In the genomic region with DNA sequence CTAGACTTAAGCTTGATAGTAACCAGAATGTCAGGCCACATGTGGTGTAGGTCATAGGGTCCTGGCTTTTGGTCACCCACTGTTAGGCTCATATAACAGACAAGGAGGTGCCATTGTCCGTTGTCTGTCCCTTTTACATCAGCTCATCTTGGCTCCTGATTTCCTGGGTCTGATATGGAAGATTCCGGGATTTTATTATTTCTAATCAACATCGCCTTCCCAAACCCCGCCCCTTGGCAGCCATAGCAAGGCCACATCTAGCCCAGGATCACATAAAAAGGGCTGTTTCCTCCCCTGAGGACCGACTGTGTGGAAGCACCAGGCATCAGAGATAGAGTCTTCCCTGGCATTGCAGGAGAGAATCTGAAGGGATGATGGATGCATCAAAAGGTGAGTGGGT, we compare ENCODE assay signal across 39 cellular contexts. TPM values are rescaled to one million over a fixed set of nuclear protein-coding genes. Genes with fewer than 3 reads are reported as not detected.
"Had no signal": no experiment of that assay in that cellular context is flagged by ENCODE, and none has a peak within 500 bp of the region (broad histone marks: within the 10 kb centered on the region; RNA-seq: fewer than 3 reads in every experiment).

A gene (plus strand): TSS at position 301 of the 400 bp plus-strand sequence. CDS start 71 bp downstream, at position 372.

- ATAC-seq: activated CD8-positive, alpha-beta T cell treated with anti-CD3 and anti-CD28 coated beads for 36 hours; activated naive CD4-positive, alpha-beta T cell treated with anti-CD3 and anti-CD28 coated beads, Interleukin-2, amount 50 U/mL, for 72 hours; activated T-cell treated with anti-CD3 and anti-CD28 coated beads, Interleukin-2, amount 50 U/mL, for 4 hours; activated T-cell treated with anti-CD3 and anti-CD28 coated beads, Interleukin-2, amount 50 U/mL, for 72 hours; activated T-helper 17 cell treated with anti-CD3 and anti-CD28 coated beads, Interleukin-2, amount 50 U/mL, for 72 hours; body of pancreas had no signal

- H3K9me3 ChIP-seq: adrenal gland, body of pancreas, breast epithelium had no signal

- H3K36me3 Mint-ChIP-seq: activated CD4-positive, alpha-beta memory T cell treated with anti-CD3 and anti-CD28 coated beads for 36 hours; activated naive CD4-positive, alpha-beta T cell treated with anti-CD3 and anti-CD28 coated beads, Interleukin-2, amount 50 U/mL, for 72 hours; activated naive CD8-positive, alpha-beta T cell treated with anti-CD3 and anti-CD28 coated beads for 36 hours had no signal

- FAIRE-seq: astrocyte, TTC549 had no signal

- H3K36me3 ChIP-seq: adrenal gland, brain microvascular endothelial cell, breast epithelium had no signal

- H3K4me3 ChIP-seq: adrenal gland, body of pancreas, breast epithelium had no signal

- H3K27ac Mint-ChIP-seq: activated B cell treated with CpG ODN at 0.5 μM for 24 hours; activated CD4-positive, alpha-beta memory T cell treated with anti-CD3 and anti-CD28 coated beads for 36 hours; activated CD4-positive, alpha-beta T cell treated with anti-CD3 and anti-CD28 coated beads, Interleukin-2, amount 10 ng/mL, durations not matched to agents 24 days and 14 days; activated CD8-positive, alpha-beta T cell treated with anti-CD3 and anti-CD28 coated beads for 36 hours; activated naive CD4-positive, alpha-beta T cell treated with anti-CD3 and anti-CD28 coated beads for 36 hours; activated naive CD4-positive, alpha-beta T cell treated with anti-CD3 and anti-CD28 coated beads, Interleukin-2, amount 50 U/mL, for 72 hours; activated naive CD8-positive, alpha-beta T cell treated with anti-CD3 and anti-CD28 coated beads for 36 hours; activated T-cell treated with anti-CD3 and anti-CD28 coated beads, Interleukin-2, amount 50 U/mL, for 72 hours; activated T-helper 1 cell treated with anti-CD3 and anti-CD28 coated beads, Interleukin-12 subunit alpha, Interleukin-12 subunit beta, Interleukin-2, Interleukin-4 antibody, amounts not matched to agents 30 ng/mL and 10 ng/mL and 1 ng/mL, durations not matched to agents 14 hours and 24 hours and 36 hours; activated T-helper 17 cell treated with anti-CD3 and anti-CD28 coated beads, Interleukin-2, amount 50 U/mL, for 72 hours; T-helper 1 cell treated with Interleukin-12 subunit alpha and Interleukin-12 subunit beta and Interleukin-4 antibody, amounts not matched to agents 30 μg/mL and 1 μg/mL, for 36 hours; T-helper 2 cell treated with Interferon-gamma antibody and Interleukin-4, amounts not matched to agents 5 μg/mL and 100 μg/mL, for 36 hours had no signal

- H3K4me1 Mint-ChIP-seq: activated B cell treated with CpG ODN at 0.5 μM for 24 hours; activated CD4-positive, alpha-beta T cell treated with anti-CD3 and anti-CD28 coated beads, Interleukin-2, amount 10 ng/mL, durations not matched to agents 24 days and 14 days; activated naive CD8-positive, alpha-beta T cell treated with anti-CD3 and anti-CD28 coated beads for 36 hours; activated T-helper 17 cell treated with anti-CD3 and anti-CD28 coated beads, Interleukin-2, amount 50 U/mL, for 72 hours had no signal

- H3K4me1 ChIP-seq: adrenal gland, breast epithelium had no signal

- H3K27me3 ChIP-seq: adrenal gland, body of pancreas, brain microvascular endothelial cell, breast epithelium had no signal

- H3K27ac ChIP-seq: adrenal gland, body of pancreas, brain microvascular endothelial cell, breast epithelium, VCaP had no signal

- H3K27me3 Mint-ChIP-seq: activated CD4-positive, alpha-beta memory T cell treated with anti-CD3 and anti-CD28 coated beads for 36 hours; activated CD8-positive, alpha-beta T cell treated with anti-CD3 and anti-CD28 coated beads for 36 hours; activated naive CD8-positive, alpha-beta T cell treated with anti-CD3 and anti-CD28 coated beads for 36 hours had no signal

- H3K9me3 Mint-ChIP-seq: activated B cell treated with CpG ODN at 0.5 μM for 24 hours; activated CD4-positive, alpha-beta memory T cell treated with anti-CD3 and anti-CD28 coated beads for 36 hours; activated CD4-positive, alpha-beta T cell treated with anti-CD3 and anti-CD28 coated beads, Interleukin-2, amount 10 ng/mL, durations not matched to agents 24 days and 14 days; activated CD8-positive, alpha-beta T cell treated with anti-CD3 and anti-CD28 coated beads for 36 hours; activated naive CD4-positive, alpha-beta T cell treated with anti-CD3 and anti-CD28 coated beads for 36 hours; activated naive CD4-positive, alpha-beta T cell treated with anti-CD3 and anti-CD28 coated beads, Interleukin-2, amount 50 U/mL, for 72 hours; activated naive CD8-positive, alpha-beta T cell treated with anti-CD3 and anti-CD28 coated beads for 36 hours; activated T-cell treated with anti-CD3 and anti-CD28 coated beads, Interleukin-2, amount 50 U/mL, for 4 hours; activated T-cell treated with anti-CD3 and anti-CD28 coated beads, Interleukin-2, amount 50 U/mL, for 72 hours; activated T-helper 1 cell treated with anti-CD3 and anti-CD28 coated beads, Interleukin-12 subunit alpha, Interleukin-12 subunit beta, Interleukin-2, Interleukin-4 antibody, amounts not matched to agents 30 ng/mL and 10 ng/mL and 1 ng/mL, durations not matched to agents 14 hours and 24 hours and 36 hours; activated T-helper 17 cell treated with anti-CD3 and anti-CD28 coated beads, Interleukin-2, amount 50 U/mL, for 72 hours; T-helper 1 cell treated with Interleukin-12 subunit alpha and Interleukin-12 subunit beta and Interleukin-4 antibody, amounts not matched to agents 30 μg/mL and 1 μg/mL, for 36 hours; T-helper 2 cell treated with Interferon-gamma antibody and Interleukin-4, amounts not matched to agents 5 μg/mL and 100 μg/mL, for 36 hours had no signal

- DNase-seq: activated B cell treated with CpG ODN at 0.5 μM for 24 hours; activated CD4-positive, alpha-beta memory T cell treated with anti-CD3 and anti-CD28 coated beads for 36 hours; activated CD4-positive, alpha-beta T cell treated with anti-CD3 and anti-CD28 coated beads for 4 hours; activated CD4-positive, alpha-beta T cell treated with anti-CD3 and anti-CD28 coated beads, Interleukin-2, amount 10 ng/mL, durations not matched to agents 24 days and 14 days; activated CD4-positive, alpha-beta T cell treated with anti-CD3 and anti-CD28 coated beads, Interleukin-2, amount 50 U/mL, for 1 hour; activated CD4-positive, alpha-beta T cell treated with anti-CD3 and anti-CD28 coated beads, Interleukin-2, amount 50 U/mL, for 4 hours; activated CD4-positive, CD25-positive, alpha-beta regulatory T cell treated with anti-CD3 and anti-CD28 coated beads, Interleukin-2, amount 50 U/mL, for 72 hours; activated CD8-positive, alpha-beta memory T cell treated with anti-CD3 and anti-CD28 coated beads, Interleukin-2, amount 50 U/mL, for 4 hours; activated CD8-positive, alpha-beta T cell treated with anti-CD3 and anti-CD28 coated beads for 36 hours; activated gamma-delta T cell treated with Interleukin-2 at 50 U/mL for 16 hours; activated naive CD4-positive, alpha-beta T cell; activated naive CD4-positive, alpha-beta T cell treated with anti-CD3 and anti-CD28 coated beads for 36 hours; activated naive CD4-positive, alpha-beta T cell treated with anti-CD3 and anti-CD28 coated beads, Interleukin-2, amount 50 U/mL, for 16 hours; activated naive CD8-positive, alpha-beta T cell treated with anti-CD3 and anti-CD28 coated beads for 36 hours; activated T-cell treated with anti-CD3 and anti-CD28 coated beads for 4 hours; activated T-cell treated with anti-CD3 and anti-CD28 coated beads, Interleukin-2, amount 50 U/mL, for 1 hour; activated T-cell treated with anti-CD3 and anti-CD28 coated beads, Interleukin-2, amount 50 U/mL, for 4 hours; activated T-cell treated with anti-CD3 and anti-CD28 coated beads, Interleukin-2, amount 50 U/mL, for 72 hours; adrenal gland; amniotic stem cell; aorta; body of pancreas; brain microvascular endothelial cell; central memory CD4-positive, alpha-beta T cell; T-helper 1 cell; T-helper 2 cell; T-helper 9 cell had no signal

- H3K4me3 Mint-ChIP-seq: activated B cell treated with CpG ODN at 0.5 μM for 24 hours; activated CD4-positive, alpha-beta memory T cell treated with anti-CD3 and anti-CD28 coated beads for 36 hours; activated CD4-positive, alpha-beta T cell treated with anti-CD3 and anti-CD28 coated beads, Interleukin-2, amount 10 ng/mL, durations not matched to agents 24 days and 14 days; activated CD8-positive, alpha-beta T cell treated with anti-CD3 and anti-CD28 coated beads for 36 hours; activated naive CD4-positive, alpha-beta T cell treated with anti-CD3 and anti-CD28 coated beads for 36 hours; activated naive CD8-positive, alpha-beta T cell treated with anti-CD3 and anti-CD28 coated beads for 36 hours; activated T-cell treated with anti-CD3 and anti-CD28 coated beads, Interleukin-2, amount 50 U/mL, for 4 hours; activated T-cell treated with anti-CD3 and anti-CD28 coated beads, Interleukin-2, amount 50 U/mL, for 72 hours; activated T-helper 1 cell treated with anti-CD3 and anti-CD28 coated beads, Interleukin-12 subunit alpha, Interleukin-12 subunit beta, Interleukin-2, Interleukin-4 antibody, amounts not matched to agents 30 ng/mL and 10 ng/mL and 1 ng/mL, durations not matched to agents 14 hours and 24 hours and 36 hours; activated T-helper 17 cell treated with anti-CD3 and anti-CD28 coated beads, Interleukin-2, amount 50 U/mL, for 72 hours; T-helper 1 cell treated with Interleukin-12 subunit alpha and Interleukin-12 subunit beta and Interleukin-4 antibody, amounts not matched to agents 30 μg/mL and 1 μg/mL, for 36 hours; T-helper 2 cell treated with Interferon-gamma antibody and Interleukin-4, amounts not matched to agents 5 μg/mL and 100 μg/mL, for 36 hours had no signal

RNA-seq across cellular contexts. Expression of the gene that starts here (rescaled TPM):
- total RNA-seq: activated B cell treated with CpG ODN at 0.5 μM for 24 hours; activated CD4-positive, alpha-beta memory T cell treated with anti-CD3 and anti-CD28 coated beads for 36 hours; activated CD4-positive, alpha-beta T cell treated with anti-CD3 and anti-CD28 coated beads, Interleukin-2, amount 10 ng/mL, durations not matched to agents 24 days and 14 days; activated CD8-positive, alpha-beta memory T cell treated with anti-CD3 and anti-CD28 coated beads for 36 hours; activated CD8-positive, alpha-beta T cell treated with anti-CD3 and anti-CD28 coated beads for 36 hours; activated naive CD4-positive, alpha-beta T cell treated with anti-CD3 and anti-CD28 coated beads for 36 hours; activated naive CD4-positive, alpha-beta T cell treated with anti-CD3 and anti-CD28 coated beads, Interleukin-2, amount 50 U/mL, for 72 hours; activated naive CD8-positive, alpha-beta T cell treated with anti-CD3 and anti-CD28 coated beads for 36 hours; activated T-cell treated with anti-CD3 and anti-CD28 coated beads, Interleukin-2, amount 50 U/mL, for 4 hours; activated T-cell treated with anti-CD3 and anti-CD28 coated beads, Interleukin-2, amount 50 U/mL, for 72 hours; activated T-helper 1 cell treated with anti-CD3 and anti-CD28 coated beads, Interleukin-12 subunit alpha, Interleukin-12 subunit beta, Interleukin-2, Interleukin-4 antibody, amounts not matched to agents 30 ng/mL and 10 ng/mL and 1 ng/mL, durations not matched to agents 14 hours and 24 hours and 36 hours; activated T-helper 17 cell treated with anti-CD3 and anti-CD28 coated beads, Interleukin-2, amount 50 U/mL, for 72 hours; aorta; body of pancreas; cardiac septum; cerebellum had no signal
- polyA plus RNA-seq: aorta had no signal
